ENCODE assay signal across 10 cellular contexts in the genomic region with DNA sequence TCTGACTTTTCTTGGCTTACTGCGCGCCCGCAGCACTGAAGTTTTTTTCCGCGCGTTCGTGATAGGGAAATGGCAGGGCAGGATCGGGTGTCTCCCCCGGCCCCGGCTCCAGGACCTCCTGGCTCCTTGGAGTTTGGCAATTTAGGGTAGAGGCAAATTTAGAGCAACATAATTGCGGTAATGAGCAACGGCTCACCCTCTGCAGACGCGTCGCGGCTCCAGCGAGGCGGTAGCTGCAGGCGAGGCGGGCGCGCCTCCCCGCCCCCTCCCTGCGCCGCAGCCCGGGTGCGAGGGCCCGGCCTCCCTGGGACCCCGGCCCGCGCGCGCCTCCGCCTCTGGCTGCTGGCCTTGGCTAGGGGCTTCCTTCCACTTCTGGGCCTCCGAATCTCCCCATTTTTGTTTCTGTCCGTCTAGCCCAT. TPM values are rescaled to one million over a fixed set of nuclear protein-coding genes. Genes with fewer than 3 reads are reported as not detected.
DNase-seq lines count a peak whose midpoint lies in the region.
"Had no signal": no experiment of that assay in that cellular context is flagged by ENCODE, and none has a peak within 500 bp of the region (broad histone marks: within the 10 kb centered on the region; RNA-seq: fewer than 3 reads in every experiment).

No MANE protein-coding gene starts in this region.

- H3K4me1 Mint-ChIP-seq in T-helper 2 cell treated with Interferon-gamma antibody and Interleukin-4, amounts not matched to agents 5 μg/mL and 100 μg/mL, for 36 hours (ENCODE audit: low read depth): peaks cover 4% of the 10 kb centered on the region
- H3K4me1 Mint-ChIP-seq in activated naive CD8-positive, alpha-beta T cell (ENCODE audit: low read depth): peaks cover 37% of the 10 kb centered on the region

- H3K9me3 ChIP-seq in iPS-18c (ENCODE audit: control insufficient read depth, insufficient read depth, low read length): peaks cover 5% of the 10 kb centered on the region

- H3K27me3 Mint-ChIP-seq in T-helper 2 cell treated with Interferon-gamma antibody and Interleukin-4, amounts not matched to agents 5 μg/mL and 100 μg/mL, for 36 hours (ENCODE audit: low read depth): peaks cover 78% of the 10 kb centered on the region
- H3K27me3 Mint-ChIP-seq in activated naive CD8-positive, alpha-beta T cell: peaks cover 53% of the 10 kb centered on the region

- peaks cover 4% of the 10 kb centered on the region for H3K36me3 Mint-ChIP-seq in T-helper 2 cell treated with Interferon-gamma antibody and Interleukin-4, amounts not matched to agents 5 μg/mL and 100 μg/mL, for 36 hours (ENCODE audit: low read depth)
- H3K36me3 Mint-ChIP-seq in activated naive CD8-positive, alpha-beta T cell: no peaks in the 10 kb centered on the region

- H3K4me3 Mint-ChIP-seq in T-helper 2 cell treated with Interferon-gamma antibody and Interleukin-4, amounts not matched to agents 5 μg/mL and 100 μg/mL, for 36 hours: peak overlapping the region; percentile 26
- peak overlapping the region; percentile 73 for H3K4me3 Mint-ChIP-seq in activated naive CD8-positive, alpha-beta T cell

- H3K4me3 ChIP-seq in iPS-18c (ENCODE audit: insufficient read depth, low read depth, low read length) (peak overlapping the region; percentile 43), skin epidermis (peak overlapping the region in 4 of 7 experiments; percentile 7 to 17 (median 10))

- H3K27ac ChIP-seq in skin epidermis: no peak overlapping the region

- DNase-seq in T-helper 2 cell treated with Interferon-gamma antibody and Interleukin-4, amounts not matched to agents 5 μg/mL and 100 μg/mL, for 36 hours (ENCODE audit: low spot score): no peak
- DNase-seq in T-helper 2 cell (no peak), NCI-H2196 (lab: John Stamatoyannopoulos, UW; ENCODE audit: unreplicated experiment) (no peak), SK-N-DZ (ENCODE audit: low spot score) (no peak), cerebellar nuclear complex (lab: John Stamatoyannopoulos, UW) (no peak)
- DNase-seq: activated CD4-positive, CD25-positive, alpha-beta regulatory T cell; NCI-H524 treated with DMSO at 0.1 percent for 48 hours had no signal

- no peak overlapping the region for H3K27ac Mint-ChIP-seq in T-helper 2 cell treated with Interferon-gamma antibody and Interleukin-4, amounts not matched to agents 5 μg/mL and 100 μg/mL, for 36 hours
- H3K27ac Mint-ChIP-seq in activated naive CD8-positive, alpha-beta T cell: no peak overlapping the region

- no peaks in the 10 kb centered on the region for H3K9me3 Mint-ChIP-seq in T-helper 2 cell treated with Interferon-gamma antibody and Interleukin-4, amounts not matched to agents 5 μg/mL and 100 μg/mL, for 36 hours
- H3K9me3 Mint-ChIP-seq in activated naive CD8-positive, alpha-beta T cell (ENCODE audit: low read depth): no peaks in the 10 kb centered on the region

RNA-seq across cellular contexts. Expression of gene MSX1, which starts 6.2 kb away (rescaled TPM):
- polyA plus RNA-seq in SK-N-DZ (2014; cell fraction: cytosol; rRNA removed): 0.54 and 3.1 TPM in 2 replicates
- polyA plus RNA-seq in SK-N-DZ (2014; cell fraction: nucleus; rRNA removed): 0.54 and 2.1 TPM in 2 replicates
